27 cellular contexts compared by ENCODE assay signal in the genomic region with DNA sequence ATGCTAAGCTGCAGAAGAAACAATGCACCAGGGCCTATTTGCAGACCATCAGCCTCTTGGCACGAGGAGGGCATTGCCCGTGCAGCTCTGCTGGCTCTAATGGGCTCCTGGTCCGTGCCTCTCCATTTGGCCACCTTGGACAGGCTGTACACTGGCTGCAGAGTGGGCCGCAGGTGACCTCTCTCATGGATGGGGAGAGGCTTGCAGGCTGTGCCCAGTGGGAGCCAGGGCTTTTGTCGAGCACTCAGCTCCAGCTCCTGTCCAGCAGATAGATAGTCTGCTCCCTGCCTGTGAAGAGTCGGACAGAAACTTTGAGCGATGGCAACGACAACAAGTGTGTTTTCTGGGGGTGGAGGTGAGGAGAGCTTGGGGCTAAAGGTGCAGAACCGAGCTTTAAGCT.
DNase-seq lines count a peak whose midpoint lies in the region; ATAC-seq lines count a peak whose summit lies in the region.
"Had no signal": no experiment of that assay in that cellular context is flagged by ENCODE, and none has a peak within 500 bp of the region (broad histone marks: within the 10 kb centered on the region; RNA-seq: fewer than 3 reads in every experiment).

No MANE protein-coding gene starts in this region.

- H3K27me3 ChIP-seq in CD4-positive, alpha-beta memory T cell (ENCODE audit: insufficient read depth, low read length) = no peaks in the 10 kb centered on the region
- H3K27me3 ChIP-seq in mesendoderm (ENCODE audit: insufficient read depth, low read length, poor library complexity) = no peaks in the 10 kb centered on the region
- H3K27me3 ChIP-seq: ascending aorta, SJSA1, upper lobe of left lung had no signal

- no peak overlapping the region for H2AK5ac ChIP-seq in mesendoderm (ENCODE audit: low read length)

- H3K9me3 ChIP-seq in CD4-positive, alpha-beta memory T cell (ENCODE audit: control insufficient read depth in 1 of 2, low read length in 2 of 2) = no peaks in the 10 kb centered on the region
- H3K9me3 ChIP-seq: ascending aorta, lower lobe of right lung, SJSA1, upper lobe of left lung had no signal

- CTCF ChIA-PET in CD4-positive, alpha-beta memory T cell (lab: Charles Lee; ENCODE audit: partially characterized antibody) = interaction anchor here (1.2 kb wide), 1 partner anchor 31 kb away, joined by 3 read pairs; no protein-coding TSS in a partner anchor

- H3K27me3 Mint-ChIP-seq in CD4-positive, alpha-beta memory T cell = no peaks in the 10 kb centered on the region
- H3K27me3 Mint-ChIP-seq in activated T-helper 17 cell treated with anti-CD3 and anti-CD28 coated beads, Interleukin-2, amount 50 U/mL, for 72 hours = no peaks in the 10 kb centered on the region
- H3K27me3 Mint-ChIP-seq in immature natural killer cell (ENCODE audit: low read depth in 3 of 3) = peaks cover 8 to 26% (median 20%) of the 10 kb centered on the region in 3 donors
- H3K27me3 Mint-ChIP-seq: activated CD4-positive, alpha-beta T cell treated with anti-CD3 and anti-CD28 coated beads for 36 hours; activated naive CD8-positive, alpha-beta T cell treated with anti-CD3 and anti-CD28 coated beads for 36 hours; naive thymus-derived CD8-positive, alpha-beta T cell had no signal

- peaks cover 19% of the 10 kb centered on the region for H3K36me3 ChIP-seq in CD4-positive, alpha-beta memory T cell (ENCODE audit: insufficient read depth, low read length)
- no peaks in the 10 kb centered on the region for H3K36me3 ChIP-seq in mesendoderm (ENCODE audit: control insufficient read depth, insufficient read depth, low read length)
- H3K36me3 ChIP-seq: ascending aorta, SJSA1 had no signal

- H3K9ac ChIP-seq in mesendoderm (ENCODE audit: low read length) = no peak overlapping the region

- H3K79me2 ChIP-seq in mesendoderm (ENCODE audit: control insufficient read depth, insufficient read depth, low read length) = no peaks in the 10 kb centered on the region

- intact Hi-C loops in CD4-positive, alpha-beta memory T cell (cut with micrococcal nuclease) = no loop called here

- no CpG with 5 or more reads among the region's 9 CpGs for WGBS in mesendoderm (ENCODE audit: extremely low coverage, insufficient coverage, low lambda C conversion rate)

- no peak overlapping the region for H2BK5ac ChIP-seq in mesendoderm (ENCODE audit: low read length)

- H3K79me1 ChIP-seq in mesendoderm (ENCODE audit: low read length) = no peaks in the 10 kb centered on the region

- H2BK15ac ChIP-seq in mesendoderm (replicated peaks; ENCODE audit: low read depth) = no peak overlapping the region

- no peak overlapping the region for H3K4me3 Mint-ChIP-seq in CD4-positive, alpha-beta memory T cell
- H3K4me3 Mint-ChIP-seq in activated T-helper 17 cell treated with anti-CD3 and anti-CD28 coated beads, Interleukin-2, amount 50 U/mL, for 72 hours = no peak overlapping the region
- peak overlapping the region; percentile 33 to 70 (median 60) for H3K4me3 Mint-ChIP-seq in immature natural killer cell
- H3K4me3 Mint-ChIP-seq in stimulated activated effector memory CD8-positive, alpha-beta T cell treated with anti-CD3 and anti-CD28 coated beads, Interleukin-12 subunit alpha, Interleukin-12 subunit beta, amount 100 ng/mL, for 72 hours = no peak overlapping the region
- H3K4me3 Mint-ChIP-seq: activated CD4-positive, alpha-beta T cell treated with anti-CD3 and anti-CD28 coated beads for 36 hours; activated naive CD8-positive, alpha-beta T cell treated with anti-CD3 and anti-CD28 coated beads for 36 hours; GM23338; naive thymus-derived CD8-positive, alpha-beta T cell had no signal

- no peaks in the 10 kb centered on the region for H3K9me3 Mint-ChIP-seq in CD4-positive, alpha-beta memory T cell
- H3K9me3 Mint-ChIP-seq in activated T-helper 17 cell treated with anti-CD3 and anti-CD28 coated beads, Interleukin-2, amount 50 U/mL, for 72 hours = no peaks in the 10 kb centered on the region
- no peaks in the 10 kb centered on the region for H3K9me3 Mint-ChIP-seq in immature natural killer cell
- H3K9me3 Mint-ChIP-seq in stimulated activated effector memory CD8-positive, alpha-beta T cell treated with anti-CD3 and anti-CD28 coated beads, Interleukin-12 subunit alpha, Interleukin-12 subunit beta, amount 100 ng/mL, for 72 hours = no peaks in the 10 kb centered on the region
- H3K9me3 Mint-ChIP-seq: naive thymus-derived CD8-positive, alpha-beta T cell had no signal

- ATAC-seq in activated T-helper 17 cell treated with anti-CD3 and anti-CD28 coated beads, Interleukin-2, amount 50 U/mL, for 72 hours (replicated peaks) = no peak
- ATAC-seq in stimulated activated effector memory CD8-positive, alpha-beta T cell treated with anti-CD3 and anti-CD28 coated beads, Interleukin-12 subunit alpha, Interleukin-12 subunit beta, amount 100 ng/mL, for 72 hours = no peak
- ATAC-seq in HG03469 (IDR thresholded peaks at IDR 0.05; ENCODE audit: unreplicated experiment) = no peak
- ATAC-seq: activated CD4-positive, alpha-beta T cell treated with anti-CD3 and anti-CD28 coated beads for 36 hours; GM23338; naive thymus-derived CD8-positive, alpha-beta T cell had no signal

- no peak overlapping the region for H3K27ac ChIP-seq in CD4-positive, alpha-beta memory T cell (ENCODE audit: low read depth, low read length)
- no peak overlapping the region for H3K27ac ChIP-seq in mesendoderm (ENCODE audit: low read depth, low read length)
- H3K27ac ChIP-seq: ascending aorta, C4-2B, lower lobe of right lung, SJSA1, upper lobe of left lung, VCaP had no signal

- peaks cover 30% of the 10 kb centered on the region for H3K4me1 ChIP-seq in CD4-positive, alpha-beta memory T cell (ENCODE audit: insufficient read depth, low read length)
- no peaks in the 10 kb centered on the region for H3K4me1 ChIP-seq in mesendoderm (ENCODE audit: control insufficient read depth, low read depth, low read length)
- H3K4me1 ChIP-seq: ascending aorta, lower lobe of right lung, SJSA1 had no signal

- H3K18ac ChIP-seq in mesendoderm (ENCODE audit: low read length) = no peak overlapping the region

- H4K8ac ChIP-seq in mesendoderm (ENCODE audit: low read depth, low read length) = no peak overlapping the region

- no peak overlapping the region for H3K4me2 ChIP-seq in mesendoderm (ENCODE audit: low read length)
- H3K4me2 ChIP-seq: GM23338 had no signal

- peaks cover 29 to 46% of the 10 kb centered on the region in 2 donors for H3K36me3 Mint-ChIP-seq in CD4-positive, alpha-beta memory T cell
- H3K36me3 Mint-ChIP-seq in activated T-helper 17 cell treated with anti-CD3 and anti-CD28 coated beads, Interleukin-2, amount 50 U/mL, for 72 hours (ENCODE audit: low read depth) = peaks cover 31% of the 10 kb centered on the region
- H3K36me3 Mint-ChIP-seq in immature natural killer cell = peaks cover 3 to 15% (median 14%) of the 10 kb centered on the region in 3 donors
- H3K36me3 Mint-ChIP-seq in stimulated activated effector memory CD8-positive, alpha-beta T cell treated with anti-CD3 and anti-CD28 coated beads, Interleukin-12 subunit alpha, Interleukin-12 subunit beta, amount 100 ng/mL, for 72 hours = peaks cover 23% of the 10 kb centered on the region

- peak overlapping the region in 4 of 7 donors; percentile 22 to 65 (median 34) for H3K27ac Mint-ChIP-seq in CD4-positive, alpha-beta memory T cell
- peak overlapping the region; percentile 6 for H3K27ac Mint-ChIP-seq in activated T-helper 17 cell treated with anti-CD3 and anti-CD28 coated beads, Interleukin-2, amount 50 U/mL, for 72 hours
- H3K27ac Mint-ChIP-seq in immature natural killer cell = peak overlapping the region; percentile 74 to 92 (median 81)
- H3K27ac Mint-ChIP-seq in stimulated activated effector memory CD8-positive, alpha-beta T cell treated with anti-CD3 and anti-CD28 coated beads, Interleukin-12 subunit alpha, Interleukin-12 subunit beta, amount 100 ng/mL, for 72 hours = peak overlapping the region; percentile 78
- H3K27ac Mint-ChIP-seq: activated CD4-positive, alpha-beta T cell treated with anti-CD3 and anti-CD28 coated beads for 36 hours; activated naive CD8-positive, alpha-beta T cell treated with anti-CD3 and anti-CD28 coated beads for 36 hours; GM23338 had no signal

- no peak overlapping the region for H3K4ac ChIP-seq in mesendoderm (ENCODE audit: low read depth, low read length)

- no peak overlapping the region for H2BK120ac ChIP-seq in mesendoderm (ENCODE audit: low read depth, low read length)

- no peak for DNase-seq in CD4-positive, alpha-beta memory T cell
- no peak for DNase-seq in immature natural killer cell
- DNase-seq in stimulated activated effector memory CD8-positive, alpha-beta T cell treated with anti-CD3 and anti-CD28 coated beads, Interleukin-12 subunit alpha, Interleukin-12 subunit beta, amount 100 ng/mL, for 72 hours (ENCODE audit: low spot score in 2 of 2) = no peak
- DNase-seq in mesendoderm = no peak
- no peak for DNase-seq in DMS 273 (lab: John Stamatoyannopoulos, UW; ENCODE audit: unreplicated experiment)
- DNase-seq in NCI-H345 treated with DMSO at 0.1 percent for 48 hours (lab: John Stamatoyannopoulos, UW; ENCODE audit: unreplicated experiment) = no peak
- DNase-seq: activated CD4-positive, alpha-beta T cell treated with anti-CD3 and anti-CD28 coated beads for 36 hours; activated effector memory CD4-positive, alpha-beta T cell treated with Interleukin-2 at 50 U/mL for 16 hours; activated naive CD8-positive, alpha-beta T cell treated with anti-CD3 and anti-CD28 coated beads for 36 hours; DND-41; Kasumi-1; lower lobe of right lung; naive thymus-derived CD8-positive, alpha-beta T cell; NCI-H146; NCI-H446; NCI-H82; small intestine; stimulated activated CD8-positive, alpha-beta memory T cell treated with anti-CD3 and anti-CD28 coated beads, Interleukin-4, amount 100 ng/mL, for 48 hours; T1000 had no signal

- H3K56ac ChIP-seq in mesendoderm (ENCODE audit: low read length) = no peak overlapping the region

- no peak overlapping the region for H3K23ac ChIP-seq in mesendoderm (ENCODE audit: low read length)

- H4K5ac ChIP-seq in mesendoderm (ENCODE audit: low read length) = no peak overlapping the region

- POLR2A ChIA-PET in CD4-positive, alpha-beta memory T cell (lab: Charles Lee; ENCODE audit: partially characterized antibody) = interaction anchor here (1.2 kb wide), 1 partner anchor 23 kb away, joined by 5 read pairs; no protein-coding TSS in a partner anchor

- H3K4me1 Mint-ChIP-seq in CD4-positive, alpha-beta memory T cell = peaks cover 32 to 68% (median 49%) of the 10 kb centered on the region in 4 donors
- H3K4me1 Mint-ChIP-seq in activated T-helper 17 cell treated with anti-CD3 and anti-CD28 coated beads, Interleukin-2, amount 50 U/mL, for 72 hours = peaks cover 27% of the 10 kb centered on the region
- peaks cover 74 to 76% of the 10 kb centered on the region in 2 donors for H3K4me1 Mint-ChIP-seq in immature natural killer cell
- peaks cover 58% of the 10 kb centered on the region for H3K4me1 Mint-ChIP-seq in stimulated activated effector memory CD8-positive, alpha-beta T cell treated with anti-CD3 and anti-CD28 coated beads, Interleukin-12 subunit alpha, Interleukin-12 subunit beta, amount 100 ng/mL, for 72 hours
- H3K4me1 Mint-ChIP-seq: GM23338 had no signal

- no peak overlapping the region for H3K4me3 ChIP-seq in CD4-positive, alpha-beta memory T cell (ENCODE audit: low read length in 2 of 2)
- H3K4me3 ChIP-seq in mesendoderm (ENCODE audit: low read length) = no peak overlapping the region
- H3K4me3 ChIP-seq: ascending aorta, GM23338, lower lobe of right lung, SJSA1, upper lobe of left lung had no signal

Comparison
In these comparisons a context has a peak if more than half of its experiments do, and no peak if none do; other contexts are left out.
1. H3K27ac Mint-ChIP-seq: peak in every context shown above with its lines; median percentile 81 in immature natural killer cell; 78 in stimulated activated effector memory CD8-positive, alpha-beta T cell treated with anti-CD3 and anti-CD28 coated beads, Interleukin-12 subunit alpha, Interleukin-12 subunit beta, amount 100 ng/mL, for 72 hours; 34 in CD4-positive, alpha-beta memory T cell; 6 in activated T-helper 17 cell treated with anti-CD3 and anti-CD28 coated beads, Interleukin-2, amount 50 U/mL, for 72 hours.
2. H3K4me3 Mint-ChIP-seq: peak in immature natural killer cell (5 of 5); none in CD4-positive, alpha-beta memory T cell (0 of 8), activated T-helper 17 cell treated with anti-CD3 and anti-CD28 coated beads, Interleukin-2, amount 50 U/mL, for 72 hours (single experiment) and stimulated activated effector memory CD8-positive, alpha-beta T cell treated with anti-CD3 and anti-CD28 coated beads, Interleukin-12 subunit alpha, Interleukin-12 subunit beta, amount 100 ng/mL, for 72 hours (single experiment).